ENCODE assay signal across 9 cellular contexts in genomic region chr15:96416934-96417759, GRCh38.
DNase-seq lines count a peak whose midpoint lies in the region; ATAC-seq and TF ChIP-seq lines count a peak whose summit lies in the region.
"Had no signal": no experiment of that assay in that cellular context is flagged by ENCODE, and none has a peak within 500 bp of the region (broad histone marks: within the 10 kb centered on the region; RNA-seq: fewer than 3 reads in every experiment).

No MANE protein-coding gene starts in this region.

- peak overlapping the region; percentile 41 for H3K4me3 ChIP-seq in NT2/D1 (ENCODE audit: insufficient read length, low read depth)
- peak overlapping the region; percentile 3 to 48 (median 30) for H3K4me3 ChIP-seq in heart left ventricle
- no peak overlapping the region for H3K4me3 ChIP-seq in osteoblast (ENCODE audit: insufficient read depth, low read length)

- H3K9me3 ChIP-seq in NT2/D1 (ENCODE audit: insufficient read depth, low read length) (no peaks in the 10 kb centered on the region), heart left ventricle (no peaks in the 10 kb centered on the region), osteoblast (ENCODE audit: low read depth, low read length) (no peaks in the 10 kb centered on the region)

- 2 to 4% (median 3%) methylated on average over 32 to 51 of the region's 51 CpGs for WGBS in heart left ventricle, 4 donors

- peaks cover 2% of the 10 kb centered on the region for H3K4me1 ChIP-seq in NT2/D1 (ENCODE audit: insufficient read depth, insufficient read length)
- H3K4me1 ChIP-seq in heart left ventricle: peaks cover 0 to 18% (median 10%) of the 10 kb centered on the region in 12 donors
- H3K4me1 ChIP-seq in osteoblast (ENCODE audit: insufficient read depth, low read length): no peaks in the 10 kb centered on the region

- H3K36me3 ChIP-seq in NT2/D1 (ENCODE audit: insufficient read depth, insufficient read length, low read length): no peaks in the 10 kb centered on the region
- H3K36me3 ChIP-seq in heart left ventricle: no peaks in the 10 kb centered on the region
- H3K36me3 ChIP-seq in osteoblast (ENCODE audit: insufficient read depth, low read length): no peaks in the 10 kb centered on the region

- peak overlapping the region; percentile 50 for H3K9ac ChIP-seq in NT2/D1 (ENCODE audit: insufficient read length, low read depth)

- no peaks in the 10 kb centered on the region for H3K79me2 ChIP-seq in osteoblast (ENCODE audit: insufficient read depth, low read length)

- TF ChIP-seq CTCF in heart left ventricle (IDR thresholded peaks at IDR 0.05): no peak
- no peak for TF ChIP-seq CTCF in osteoblast (IDR thresholded peaks at IDR 0.05; ENCODE audit: extremely low read depth, low read depth, low read length)

- peaks cover 87% of the 10 kb centered on the region for H3K27me3 ChIP-seq in NT2/D1 (ENCODE audit: insufficient read depth, insufficient read length)
- H3K27me3 ChIP-seq in heart left ventricle: peaks cover 51 to 100% (median 92%) of the 10 kb centered on the region in 9 donors
- peaks cover 97% of the 10 kb centered on the region for H3K27me3 ChIP-seq in osteoblast (ENCODE audit: insufficient read depth, low read length)

- H3K27ac ChIP-seq in heart left ventricle (no peak overlapping the region), osteoblast (ENCODE audit: low read depth, low read length) (no peak overlapping the region)

- peak in 2 of 4 donors; percentile 11 to 24 for ATAC-seq in heart left ventricle

- H3K4me2 ChIP-seq in osteoblast (ENCODE audit: insufficient read depth, low read length): peak overlapping the region; percentile 45

- intact Hi-C loops in heart left ventricle (cut with DNase I): no loop called here

- peak overlapping the region; percentile 22 for H2AFZ ChIP-seq in osteoblast (ENCODE audit: low read length)

- H4K20me1 ChIP-seq in osteoblast (ENCODE audit: insufficient read depth, low read length): no peaks in the 10 kb centered on the region

- no peak for TF ChIP-seq POLR2A in heart left ventricle (IDR thresholded peaks at IDR 0.05)

- DNase-seq in DMS114 treated with DMSO at 0.1 percent for 48 hours (lab: John Stamatoyannopoulos, UW; ENCODE audit: unreplicated experiment) (peak; percentile 84), NT2/D1 (ENCODE audit: low read depth, low spot score) (no peak), heart left ventricle (peak in 1 of 5 donors; percentile 33), osteoblast (ENCODE audit: insufficient read length, low spot score, missing footprints) (no peak), HUDEP-2 (lab: John Stamatoyannopoulos, UW; ENCODE audit: unreplicated experiment in 76 of 76) (no peak), CD1c-positive myeloid dendritic cell (ENCODE audit: extremely low spot score) (no peak)
- DNase-seq in stimulated activated CD4-positive, alpha-beta T cell treated with anti-CD3 and anti-CD28 coated beads, Interleukin-2, amount 100 ng/mL, for 48 hours: no peak
- DNase-seq in activated CD4-positive, alpha-beta T cell treated with anti-CD3 and anti-CD28 coated beads for 48 hours: no peak
- DNase-seq: OCI-M1 had no signal
